In genomic region chr1:232473319-232473718, GRCh38 we compare ENCODE assay signal across 13 cellular contexts.
DNase-seq lines count a peak whose midpoint lies in the region; ATAC-seq and TF ChIP-seq lines count a peak whose summit lies in the region.
"Had no signal": no experiment of that assay in that cellular context is flagged by ENCODE, and none has a peak within 500 bp of the region (broad histone marks: within the 10 kb centered on the region; RNA-seq: fewer than 3 reads in every experiment).

No MANE protein-coding gene starts in this region.

- no peaks in the 10 kb centered on the region for H3K4me1 Mint-ChIP-seq in HFFc6 (ENCODE audit: low read depth)
- H3K4me1 Mint-ChIP-seq in activated naive CD8-positive, alpha-beta T cell treated with anti-CD3 and anti-CD28 coated beads, Interleukin-2, amount 50 U/mL, for 24 hours: peaks cover 7% of the 10 kb centered on the region

- no peak for TF ChIP-seq POLR2A in erythroblast (IDR thresholded peaks at IDR 0.05; ENCODE audit: low read length)

- DNase-seq in HFFc6 (no peak), adipocyte (ENCODE audit: low read depth) (peak; percentile 44), left ventricle myocardium superior (no peak), erythroblast (lab: John Stamatoyannopoulos, UW) (no peak), NCI-H774 (lab: John Stamatoyannopoulos, UW) (no peak)
- no peak for DNase-seq in activated naive CD8-positive, alpha-beta T cell treated with anti-CD3 and anti-CD28 coated beads, Interleukin-2, amount 50 U/mL, for 24 hours
- DNase-seq: activated naive CD4-positive, alpha-beta T cell treated with anti-CD3 and anti-CD28 coated beads, Interleukin-2, amount 10 ng/mL, durations not matched to agents 7 days and 5 days; GDM1; NCI-H2107; right lobe of liver; SHP77 treated with DMSO at 0.1 percent for 48 hours had no signal

- no peak overlapping the region for H3K4me3 Mint-ChIP-seq in HFFc6
- H3K4me3 Mint-ChIP-seq in activated naive CD8-positive, alpha-beta T cell treated with anti-CD3 and anti-CD28 coated beads, Interleukin-2, amount 50 U/mL, for 24 hours: no peak overlapping the region
- H3K4me3 Mint-ChIP-seq: activated naive CD4-positive, alpha-beta T cell treated with anti-CD3 and anti-CD28 coated beads, Interleukin-2, amount 10 ng/mL, durations not matched to agents 7 days and 5 days had no signal

- intact Hi-C loops in left ventricle myocardium superior (cut with micrococcal nuclease): no loop called here

- no peaks in the 10 kb centered on the region for H3K36me3 Mint-ChIP-seq in HFFc6 (ENCODE audit: low read depth)
- peaks cover 6% of the 10 kb centered on the region for H3K36me3 Mint-ChIP-seq in activated naive CD8-positive, alpha-beta T cell treated with anti-CD3 and anti-CD28 coated beads, Interleukin-2, amount 50 U/mL, for 24 hours (ENCODE audit: low read depth)
- H3K36me3 Mint-ChIP-seq: activated naive CD4-positive, alpha-beta T cell treated with anti-CD3 and anti-CD28 coated beads, Interleukin-2, amount 10 ng/mL, durations not matched to agents 7 days and 5 days had no signal

- peak overlapping the region; percentile 7; the same call in 1 of the 2 replicates for H3K27ac Mint-ChIP-seq in HFFc6
- no peak overlapping the region for H3K27ac Mint-ChIP-seq in activated naive CD8-positive, alpha-beta T cell treated with anti-CD3 and anti-CD28 coated beads, Interleukin-2, amount 50 U/mL, for 24 hours
- H3K27ac Mint-ChIP-seq: activated naive CD4-positive, alpha-beta T cell treated with anti-CD3 and anti-CD28 coated beads, Interleukin-2, amount 10 ng/mL, durations not matched to agents 7 days and 5 days had no signal

- no peaks in the 10 kb centered on the region for H3K9me3 ChIP-seq in adipocyte (ENCODE audit: control insufficient read depth, low read length)
- H3K9me3 ChIP-seq in skeletal muscle satellite cell (replicated peaks; ENCODE audit: low read length): no peaks in the 10 kb centered on the region
- H3K9me3 ChIP-seq: right lobe of liver had no signal

- peak; percentile 63 for ATAC-seq in left ventricle myocardium superior
- no peak for ATAC-seq in activated naive CD8-positive, alpha-beta T cell treated with anti-CD3 and anti-CD28 coated beads, Interleukin-2, amount 50 U/mL, for 24 hours
- ATAC-seq: left lobe of liver had no signal

- H3K27me3 Mint-ChIP-seq in HFFc6 (ENCODE audit: insufficient read depth): no peaks in the 10 kb centered on the region; the same call in 1 of the 2 replicates
- peaks cover 2% of the 10 kb centered on the region for H3K27me3 Mint-ChIP-seq in activated naive CD8-positive, alpha-beta T cell treated with anti-CD3 and anti-CD28 coated beads, Interleukin-2, amount 50 U/mL, for 24 hours
- H3K27me3 Mint-ChIP-seq: activated naive CD4-positive, alpha-beta T cell treated with anti-CD3 and anti-CD28 coated beads, Interleukin-2, amount 10 ng/mL, durations not matched to agents 7 days and 5 days had no signal

- no peak for TF ChIP-seq CTCF in HFFc6 (IDR thresholded peaks at IDR 0.05)

- H3K27me3 ChIP-seq in adipocyte (replicated peaks; ENCODE audit: control insufficient read depth, insufficient read depth, low read length) (no peaks in the 10 kb centered on the region), skeletal muscle satellite cell (ENCODE audit: control insufficient read depth, insufficient read depth, low read length) (no peaks in the 10 kb centered on the region)
- H3K27me3 ChIP-seq: right lobe of liver had no signal

- H3K36me3 ChIP-seq in adipocyte (ENCODE audit: control insufficient read depth, insufficient read depth, low read length, severe bottlenecking) (no peaks in the 10 kb centered on the region), skeletal muscle satellite cell (ENCODE audit: insufficient read depth, low read length) (no peaks in the 10 kb centered on the region)

- H3K4me1 ChIP-seq in adipocyte (ENCODE audit: control insufficient read depth, insufficient read depth, low read length): peaks cover 41% of the 10 kb centered on the region
- peaks cover 37% of the 10 kb centered on the region for H3K4me1 ChIP-seq in skeletal muscle satellite cell (ENCODE audit: control insufficient read depth, insufficient read depth, low read length)
- H3K4me1 ChIP-seq: right lobe of liver had no signal

- peak overlapping the region; percentile 16 for H3K4me2 ChIP-seq in skeletal muscle satellite cell (ENCODE audit: low read length)

- H3K9me3 Mint-ChIP-seq in HFFc6: peaks cover 55% of the 10 kb centered on the region
- no peaks in the 10 kb centered on the region for H3K9me3 Mint-ChIP-seq in activated naive CD8-positive, alpha-beta T cell treated with anti-CD3 and anti-CD28 coated beads, Interleukin-2, amount 50 U/mL, for 24 hours

- H3K9ac ChIP-seq in adipocyte (ENCODE audit: low read length) (no peak overlapping the region), skeletal muscle satellite cell (ENCODE audit: low read depth, low read length) (peak overlapping the region; percentile 29)

- H3K4me3 ChIP-seq in adipocyte (ENCODE audit: low read length) (no peak overlapping the region), skeletal muscle satellite cell (ENCODE audit: low read length) (no peak overlapping the region)
- H3K4me3 ChIP-seq: right lobe of liver had no signal
